17 cellular contexts compared by ENCODE assay signal in genomic region chr22:22248878-22249277, GRCh38. TPM values are rescaled to one million over a fixed set of nuclear protein-coding genes. Genes with fewer than 3 reads are reported as not detected.
DNase-seq lines count a peak whose midpoint lies in the region; FAIRE-seq and TF ChIP-seq lines count a peak whose summit lies in the region.
"Had no signal": no experiment of that assay in that cellular context is flagged by ENCODE, and none has a peak within 500 bp of the region (broad histone marks: within the 10 kb centered on the region; RNA-seq: fewer than 3 reads in every experiment).

No MANE protein-coding gene starts in this region.

- H3K9me3 Mint-ChIP-seq in immature natural killer cell = no peaks in the 10 kb centered on the region
- H3K9me3 Mint-ChIP-seq: mesothelial cell of epicardium had no signal

- H3K4me1 Mint-ChIP-seq in immature natural killer cell = peaks cover 7 to 14% of the 10 kb centered on the region in 2 donors
- H3K4me1 Mint-ChIP-seq: mesothelial cell of epicardium had no signal

- no peak for TF ChIP-seq POLR2A in GM12892 (IDR thresholded peaks at IDR 0.05; ENCODE audit: low read depth, low read length)

- H3K27ac Mint-ChIP-seq in immature natural killer cell = peak overlapping the region in 1 of 6 donors; percentile 41
- H3K27ac Mint-ChIP-seq: mesothelial cell of epicardium had no signal

- peak; percentile 67 for FAIRE-seq in GM12892 (lab: Jason Lieb, UNC)
- FAIRE-seq: D721Med, HepG2 had no signal

- no peaks in the 10 kb centered on the region for H3K36me3 Mint-ChIP-seq in immature natural killer cell
- H3K36me3 Mint-ChIP-seq: mesothelial cell of epicardium had no signal

- peaks cover 0 to 6% (median 0%) of the 10 kb centered on the region in 3 donors for H3K27me3 Mint-ChIP-seq in immature natural killer cell (ENCODE audit: low read depth in 3 of 3)

- H3K27ac ChIP-seq in right atrium auricular region = no peak overlapping the region
- H3K27ac ChIP-seq: pancreas, SK-N-MC, thoracic aorta had no signal

- no peak overlapping the region for H3K4me3 ChIP-seq in right atrium auricular region
- H3K4me3 ChIP-seq: pancreas, SK-N-MC, thoracic aorta had no signal

- H3K36me3 ChIP-seq in right atrium auricular region = no peaks in the 10 kb centered on the region
- H3K36me3 ChIP-seq: pancreas, thoracic aorta had no signal

- H3K9me3 ChIP-seq in right atrium auricular region = no peaks in the 10 kb centered on the region
- H3K9me3 ChIP-seq: pancreas, thoracic aorta had no signal

- DNase-seq in SIG-M5 treated with dmso at 0.1 percent for 504 hours (lab: John Stamatoyannopoulos, UW; ENCODE audit: unreplicated experiment) (peak; percentile 31), SIG-M5 (lab: John Stamatoyannopoulos, UW) (no peak), GM12892 (ENCODE audit: insufficient read length) (no peak), RPMI8226 (peak; percentile 30), immature natural killer cell (peak; percentile 3 to 29 (median 19)), right atrium auricular region (ENCODE audit: low spot score) (no peak), NCI-H1105 treated with DMSO at 0.1 percent for 48 hours (lab: John Stamatoyannopoulos, UW) (no peak), OCI-M1 (lab: John Stamatoyannopoulos, UW) (no peak)
- DNase-seq: foreskin melanocyte; NCI-H1930; pancreas; stimulated activated CD4-positive, alpha-beta T cell treated with anti-CD3 and anti-CD28 coated beads, Interleukin-12 subunit alpha, Interleukin-12 subunit beta, amount 100 ng/mL, for 4 hours had no signal

- no peaks in the 10 kb centered on the region for H3K27me3 ChIP-seq in right atrium auricular region
- H3K27me3 ChIP-seq: pancreas had no signal

- no peaks in the 10 kb centered on the region for H3K4me1 ChIP-seq in right atrium auricular region
- H3K4me1 ChIP-seq: pancreas had no signal

- TF ChIP-seq CTCF in right atrium auricular region (IDR thresholded peaks at IDR 0.05) = no peak

- H3K4me3 Mint-ChIP-seq in immature natural killer cell = peak overlapping the region in 3 of 5 donors; percentile 7 to 37 (median 8)
- H3K4me3 Mint-ChIP-seq: mesothelial cell of epicardium had no signal

RNA-seq across cellular contexts. Expression of gene VPREB1, which starts 4.3 kb away (rescaled TPM):
- polyA plus RNA-seq in GM12892 (2012; ENCODE audit: missing spikeins) = not detected
- not detected for polyA plus RNA-seq in immature natural killer cell
- not detected for total RNA-seq in right atrium auricular region
- total RNA-seq: HepG2, mesothelial cell of epicardium, pancreas, thoracic aorta had no signal
- polyA plus RNA-seq: HepG2, pancreas had no signal

Comparison
In these comparisons a context has a peak if more than half of its experiments do, and no peak if none do; other contexts are left out.
1. DNase-seq: peak in SIG-M5 treated with dmso at 0.1 percent for 504 hours (single experiment), RPMI8226 (single experiment) and immature natural killer cell (3 of 3); none in SIG-M5 (single experiment), GM12892 (single experiment), right atrium auricular region (single experiment), NCI-H1105 treated with DMSO at 0.1 percent for 48 hours (single experiment) and OCI-M1 (single experiment).